8 cellular contexts compared by ENCODE assay signal in genomic region chr22:46045459-46046298, GRCh38.
A peak's percentile ranks its signal among the peaks of the same experiment; 100 is the strongest.
DNase-seq lines count a peak whose midpoint lies in the region; ATAC-seq and TF ChIP-seq lines count a peak whose summit lies in the region.

No MANE protein-coding gene starts in this region.

- 36 to 51% methylated on average over 12 of the region's 12 CpGs for WGBS in lung, 2 donors

- DNase-seq in activated CD4-positive, CD25-positive, alpha-beta regulatory T cell treated with anti-CD3 and anti-CD28 coated beads, Interleukin-2, amount 50 U/mL, for 72 hours = peak; percentile 26
- no peak for DNase-seq in activated CD4-positive, CD25-positive, alpha-beta regulatory T cell (lab: John Stamatoyannopoulos, UW)
- DNase-seq in cerebellar nuclear complex (lab: John Stamatoyannopoulos, UW) (peak; percentile 44 to 52), lung (ENCODE audit: low spot score) (no peak), NCI-H345 treated with DMSO at 0.1 percent for 48 hours (lab: John Stamatoyannopoulos, UW; ENCODE audit: unreplicated experiment) (no peak), BE2C (no peak)

- H3K27ac ChIP-seq in lung (ENCODE audit: low read depth in 1 of 2, low read length in 1 of 2) (peak overlapping the region; percentile 87 to 99), temporal lobe (ENCODE audit: low read depth, low read length) (peak overlapping the region; percentile 96)

- H3K4me3 ChIP-seq in lung = peak overlapping the region; percentile 66
- H3K4me3 ChIP-seq in BE2C (ENCODE audit: low read depth, low read length) = no peak overlapping the region

- H3K36me3 ChIP-seq in lung (ENCODE audit: control insufficient read depth in 2 of 2, insufficient read depth in 2 of 2, low read length in 2 of 2) (peaks cover 0 to 2% of the 10 kb centered on the region in 2 donors), BE2C (no peaks in the 10 kb centered on the region)

- TF ChIP-seq CTCF in lung (IDR thresholded peaks at IDR 0.05; ENCODE audit: control extremely low read depth, extremely low read depth) (no peak), BE2C (IDR thresholded peaks at IDR 0.05; ENCODE audit: low read depth, low read length) (no peak)

- peaks cover 4 to 16% of the 10 kb centered on the region in 2 donors for H3K4me1 ChIP-seq in lung (ENCODE audit: control insufficient read depth in 2 of 2, insufficient read depth in 2 of 2, low read length in 2 of 2)
- H3K4me1 ChIP-seq in BE2C = peaks cover 19% of the 10 kb centered on the region

- H3K9me3 ChIP-seq in lung (ENCODE audit: control insufficient read depth in 2 of 2, insufficient read depth in 1 of 2, low read length in 1 of 2) = no peaks in the 10 kb centered on the region
- H3K9me3 ChIP-seq in BE2C = no peaks in the 10 kb centered on the region

- ATAC-seq in lung (ENCODE audit: insufficient read depth, low FRiP score) (no peak), HG02870 (IDR thresholded peaks at IDR 0.05; ENCODE audit: unreplicated experiment) (no peak)

- H3K27me3 ChIP-seq in lung (ENCODE audit: control insufficient read depth, insufficient read depth) = no peaks in the 10 kb centered on the region
- H3K27me3 ChIP-seq in BE2C = no peaks in the 10 kb centered on the region

Comparison
In these comparisons a context has a peak if more than half of its experiments do, and no peak if none do; other contexts are left out.
1. DNase-seq: peak in activated CD4-positive, CD25-positive, alpha-beta regulatory T cell treated with anti-CD3 and anti-CD28 coated beads, Interleukin-2, amount 50 U/mL, for 72 hours (single experiment) and cerebellar nuclear complex (2 of 2); none in activated CD4-positive, CD25-positive, alpha-beta regulatory T cell (0 of 4), lung (single experiment), NCI-H345 treated with DMSO at 0.1 percent for 48 hours (single experiment) and BE2C (single experiment).